ENCODE assay signal across 1 cellular context in genomic region chr11:128717581-128717980, GRCh38.
TF ChIP-seq lines count a peak whose summit lies in the region.

No MANE protein-coding gene starts in this region.

TF ChIP-seq in H1, 55 proteins besides CTCF, POLR2A, EP300 and RAD21 (continued from another document):
- TF ChIP-seq E2F6 (IDR thresholded peaks at IDR 0.05): no peak
